ENCODE assay signal across 8 cellular contexts in the genomic region with DNA sequence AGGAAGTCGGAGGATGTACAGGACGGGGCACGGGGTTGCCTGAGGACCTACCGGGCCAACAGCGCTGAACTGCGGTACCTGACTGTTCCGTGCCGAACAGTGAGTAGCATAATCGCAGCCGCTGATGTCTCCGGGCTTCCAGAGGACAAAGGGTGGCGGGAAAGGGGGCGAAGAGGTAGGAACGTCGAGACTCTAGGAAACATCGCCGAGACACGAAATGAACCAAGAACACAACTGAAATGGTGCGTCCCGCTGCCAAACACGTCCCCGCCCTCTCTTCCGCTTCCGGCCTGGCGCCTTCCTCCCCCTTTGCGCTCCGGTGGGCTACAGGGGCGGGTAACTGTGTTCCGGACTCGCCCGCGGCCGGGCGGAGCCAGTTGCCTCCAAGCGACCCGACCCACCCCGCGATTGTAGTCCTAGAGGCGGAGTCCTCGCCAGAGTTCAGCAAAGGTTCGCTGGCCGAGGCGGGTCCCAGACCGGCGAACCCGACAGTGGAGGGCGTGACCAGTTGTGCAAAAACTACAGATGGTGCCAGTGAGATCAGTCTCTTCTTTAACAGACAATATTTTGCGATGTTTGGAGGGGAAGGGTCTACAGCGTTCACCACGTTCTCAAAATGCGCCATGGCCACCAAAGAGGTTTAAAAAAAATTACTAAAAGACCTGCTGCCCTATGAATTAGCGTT. TPM values are rescaled to one million over a fixed set of nuclear protein-coding genes. Genes with fewer than 3 reads are reported as not detected.
A peak's percentile ranks its signal among the peaks of the same experiment; 100 is the strongest.
DNase-seq lines count a peak whose midpoint lies in the region; ATAC-seq and TF ChIP-seq lines count a peak whose summit lies in the region.

A gene (minus strand): TSS at position 257 of the 685 bp plus-strand sequence. CDS start 54 bp downstream, at position 203.

- H3K9me3 Mint-ChIP-seq in activated CD4-positive, alpha-beta memory T cell treated with anti-CD3 and anti-CD28 coated beads for 36 hours = no peaks in the 10 kb centered on the region

- H3K27me3 ChIP-seq in duodenal mucosa (ENCODE audit: control insufficient read depth in 1 of 2, insufficient read depth in 2 of 2, low read length in 2 of 2) = no peaks in the 10 kb centered on the region

- peak in 1 of 3 donors; percentile 33 for TF ChIP-seq CTCF in lower leg skin (IDR thresholded peaks at IDR 0.05)

- POLR2A ChIA-PET in activated CD4-positive, alpha-beta memory T cell treated with anti-CD3 and anti-CD28 coated beads for 36 hours (lab: Charles Lee) = interaction anchor here (2.4 kb wide), 1 partner anchor 18 kb away, joined by 8 read pairs; a partner anchor contains a TSS

- peak within 1 kb of the TSS; percentile 83 for H3K27ac ChIP-seq in duodenal mucosa (ENCODE audit: low read depth, low read length)

- TF ChIP-seq POLR2A in lower leg skin (IDR thresholded peaks at IDR 0.05) = no peak

- H3K36me3 Mint-ChIP-seq in activated CD4-positive, alpha-beta memory T cell treated with anti-CD3 and anti-CD28 coated beads for 36 hours = peaks cover 3% of the 10 kb centered on the region

- peak within 1 kb of the TSS; percentile 95 to 98 for H3K9ac ChIP-seq in duodenal mucosa (ENCODE audit: low read depth in 1 of 2, low read length in 2 of 2)

- H3K9me3 ChIP-seq in duodenal mucosa (ENCODE audit: control insufficient read depth in 1 of 2, low read length in 2 of 2) = no peaks in the 10 kb centered on the region

- DNase-seq in CD1c-positive myeloid dendritic cell (ENCODE audit: extremely low spot score) (peak; percentile 97), NCI-H82 treated with DMSO at 0.1 percent for 48 hours (lab: John Stamatoyannopoulos, UW; ENCODE audit: unreplicated experiment) (peak; percentile 88), lower leg skin (ENCODE audit: low spot score in 2 of 2) (peak; percentile 94 to 99)
- DNase-seq in activated CD4-positive, alpha-beta memory T cell treated with anti-CD3 and anti-CD28 coated beads for 36 hours = peak; percentile 97
- peak; percentile 95 for DNase-seq in stimulated activated CD4-positive, alpha-beta T cell treated with anti-CD3 and anti-CD28 coated beads, Interleukin-4, amount 100 ng/mL, for 48 hours (ENCODE audit: low read depth in 2 of 2)

- peak within 1 kb of the TSS; percentile 94 for H3K27ac Mint-ChIP-seq in activated CD4-positive, alpha-beta memory T cell treated with anti-CD3 and anti-CD28 coated beads for 36 hours

- H3K4me1 Mint-ChIP-seq in activated CD4-positive, alpha-beta memory T cell treated with anti-CD3 and anti-CD28 coated beads for 36 hours (ENCODE audit: low read depth) = peaks cover 34% of the 10 kb centered on the region

- no peaks in the 10 kb centered on the region for H3K27me3 Mint-ChIP-seq in activated CD4-positive, alpha-beta memory T cell treated with anti-CD3 and anti-CD28 coated beads for 36 hours

- H3K4me3 Mint-ChIP-seq in activated CD4-positive, alpha-beta memory T cell treated with anti-CD3 and anti-CD28 coated beads for 36 hours = peak within 1 kb of the TSS; percentile 100

- ATAC-seq in GM19438 (IDR thresholded peaks at IDR 0.05; ENCODE audit: low read depth, unreplicated experiment) (peak; percentile 94), HG03575 (IDR thresholded peaks at IDR 0.05; ENCODE audit: extremely low read depth, insufficient number of reproducible peaks, low FRiP score, unreplicated experiment) (peak; percentile 60)

- intact Hi-C loops in activated CD4-positive, alpha-beta memory T cell treated with anti-CD3 and anti-CD28 coated beads for 36 hours (cut with micrococcal nuclease) = loop anchor here (1.0 to 10.0 kb wide), 5 partner anchors 150 to 816 kb away; no protein-coding TSS in a partner anchor
- intact Hi-C loops in lower leg skin (cut with DNase I; ENCODE audit: low total_unique reads) = loop anchor here (10.0 kb wide), 1 partner anchor 154 kb away; no protein-coding TSS in a partner anchor

- H3K4me1 ChIP-seq in duodenal mucosa (ENCODE audit: control insufficient read depth in 1 of 2, insufficient read depth in 2 of 2, low read length in 2 of 2) = peaks cover 8 to 12% of the 10 kb centered on the region in 2 donors

- H3K4me3 ChIP-seq in duodenal mucosa (ENCODE audit: low read depth in 1 of 2, low read length in 2 of 2) (peak within 1 kb of the TSS; percentile 93 to 100), lower leg skin (ENCODE audit: low read depth, poor library complexity, severe bottlenecking) (peak within 1 kb of the TSS; percentile 85)

- 0% methylated on average over 48 to 52 of the region's 52 CpGs for WGBS in lower leg skin, 2 donors

- H3K36me3 ChIP-seq in duodenal mucosa (ENCODE audit: control insufficient read depth in 1 of 2, insufficient read depth in 2 of 2, low read length in 2 of 2) = peaks cover 0 to 4% of the 10 kb centered on the region in 2 donors

- CTCF ChIA-PET in activated CD4-positive, alpha-beta memory T cell treated with anti-CD3 and anti-CD28 coated beads for 36 hours (lab: Charles Lee) = interaction anchor here (0.9 kb wide), 1 partner anchor 9 kb away, joined by 6 read pairs; no protein-coding TSS in a partner anchor

RNA-seq across cellular contexts. Expression of the gene that starts here (rescaled TPM):
- 10 to 100 TPM; 35.6 to 40.4 TPM for total RNA-seq in activated CD4-positive, alpha-beta memory T cell treated with anti-CD3 and anti-CD28 coated beads for 36 hours
- 10 to 100 TPM; 11.0 to 22.5 (median 16.0) TPM for total RNA-seq in lower leg skin

Comparison
In these comparisons a context has a peak if more than half of its experiments do, and no peak if none do; other contexts are left out.
1. Peak in every context shown above with its lines: DNase-seq, ATAC-seq, H3K4me3 ChIP-seq and H3K27ac ChIP-seq.